15 cellular contexts compared by ENCODE assay signal in the genomic region with DNA sequence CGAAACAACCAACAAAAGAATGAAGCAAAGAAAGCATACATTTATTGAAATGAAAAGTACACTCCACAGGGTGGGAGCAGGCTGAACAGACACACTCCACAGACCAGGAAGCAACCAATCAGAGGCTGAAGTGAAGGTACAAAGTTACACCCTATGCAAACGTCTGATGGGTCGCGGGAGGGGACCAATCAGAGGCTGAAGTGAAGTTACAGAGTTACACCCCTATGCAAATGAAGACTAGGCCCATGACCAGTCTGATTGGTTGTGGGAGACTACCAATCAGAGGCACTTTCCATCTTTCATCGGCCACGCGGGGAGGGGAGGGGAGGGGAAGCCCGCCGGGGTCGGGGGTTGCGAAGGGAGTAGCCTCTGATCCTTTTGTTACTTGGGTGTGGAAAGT. TPM values are rescaled to one million over a fixed set of nuclear protein-coding genes. Genes with fewer than 3 reads are reported as not detected.
DNase-seq lines count a peak whose midpoint lies in the region; TF ChIP-seq lines count a peak whose summit lies in the region.
"Had no signal": no experiment of that assay in that cellular context is flagged by ENCODE, and none has a peak within 500 bp of the region (broad histone marks: within the 10 kb centered on the region; RNA-seq: fewer than 3 reads in every experiment).

No MANE protein-coding gene starts in this region.

- peak overlapping the region; percentile 71 for H3K4me3 Mint-ChIP-seq in type B pancreatic cell
- H3K4me3 Mint-ChIP-seq: activated CD8-positive, alpha-beta memory T cell treated with anti-CD3 and anti-CD28 coated beads, Interleukin-2, amount 10 ng/mL, durations not matched to agents 7 days and 5 days; activated naive CD8-positive, alpha-beta T cell treated with anti-CD3 and anti-CD28 coated beads, Interleukin-2, amount 10 ng/mL, durations not matched to agents 7 days and 5 days; B cell; stimulated activated memory B cell treated with anti-CD40 and anti-IgM and Interleukin-4, amounts not matched to agents 10 μg/mL and 1 μg/mL and 100 μg/mL, for 72 hours had no signal

- H4K20me1 ChIP-seq in GM23248 (ENCODE audit: insufficient read depth): no peaks in the 10 kb centered on the region

- TF ChIP-seq CTCF in cardiac muscle cell (IDR thresholded peaks at IDR 0.05; ENCODE audit: low read depth, low read length) (no peak), right atrium auricular region (IDR thresholded peaks at IDR 0.05) (no peak), type B pancreatic cell (conservative IDR thresholded peaks at IDR 0.05) (no peak)

- peak overlapping the region; percentile 18 for H3K4me3 ChIP-seq in cardiac muscle cell
- H3K4me3 ChIP-seq in right atrium auricular region: no peak overlapping the region
- H3K4me3 ChIP-seq in GM23248: no peak overlapping the region
- H3K4me3 ChIP-seq: colonic mucosa had no signal

- H3K4me2 ChIP-seq in GM23248 (ENCODE audit: unreplicated experiment): no peak overlapping the region

- H3K27me3 Mint-ChIP-seq in type B pancreatic cell: no peaks in the 10 kb centered on the region
- H3K27me3 Mint-ChIP-seq: activated CD8-positive, alpha-beta memory T cell treated with anti-CD3 and anti-CD28 coated beads, Interleukin-2, amount 10 ng/mL, durations not matched to agents 7 days and 5 days had no signal

- H3K36me3 ChIP-seq in cardiac muscle cell: no peaks in the 10 kb centered on the region
- no peaks in the 10 kb centered on the region for H3K36me3 ChIP-seq in right atrium auricular region
- no peaks in the 10 kb centered on the region for H3K36me3 ChIP-seq in GM23248 (ENCODE audit: low read depth)
- H3K36me3 ChIP-seq: colonic mucosa had no signal

- no peak overlapping the region for H3K27ac Mint-ChIP-seq in type B pancreatic cell
- H3K27ac Mint-ChIP-seq: activated CD8-positive, alpha-beta memory T cell treated with anti-CD3 and anti-CD28 coated beads, Interleukin-2, amount 10 ng/mL, durations not matched to agents 7 days and 5 days; activated naive CD8-positive, alpha-beta T cell treated with anti-CD3 and anti-CD28 coated beads, Interleukin-2, amount 10 ng/mL, durations not matched to agents 7 days and 5 days; B cell; stimulated activated memory B cell treated with anti-CD40 and anti-IgM and Interleukin-4, amounts not matched to agents 10 μg/mL and 1 μg/mL and 100 μg/mL, for 72 hours had no signal

- H3K27ac ChIP-seq in cardiac muscle cell (no peak overlapping the region), right atrium auricular region (no peak overlapping the region), GM23248 (no peak overlapping the region)
- H3K27ac ChIP-seq: colonic mucosa had no signal

- no peak overlapping the region for H3K9ac ChIP-seq in GM23248

- peaks cover 3% of the 10 kb centered on the region for H3K36me3 Mint-ChIP-seq in type B pancreatic cell
- H3K36me3 Mint-ChIP-seq: activated CD8-positive, alpha-beta memory T cell treated with anti-CD3 and anti-CD28 coated beads, Interleukin-2, amount 10 ng/mL, durations not matched to agents 7 days and 5 days; activated naive CD8-positive, alpha-beta T cell treated with anti-CD3 and anti-CD28 coated beads, Interleukin-2, amount 10 ng/mL, durations not matched to agents 7 days and 5 days; stimulated activated memory B cell treated with anti-CD40 and anti-IgM and Interleukin-4, amounts not matched to agents 10 μg/mL and 1 μg/mL and 100 μg/mL, for 72 hours had no signal

- DNase-seq in cardiac muscle cell (ENCODE audit: low read depth in 1 of 2, low spot score in 1 of 2): peak in 1 of 2 donors; percentile 73
- DNase-seq in right atrium auricular region (ENCODE audit: low spot score): no peak
- peak; percentile 22 for DNase-seq in SK-MEL-5 (ENCODE audit: low read depth, low spot score)
- DNase-seq in iPS DF 19.7 (ENCODE audit: low read depth, low spot score): peak; percentile 95
- DNase-seq in type B pancreatic cell (ENCODE audit: extremely low spot score, unreplicated experiment): no peak
- no peak for DNase-seq in GM23248
- DNase-seq in NCI-H345 treated with DMSO at 0.1 percent for 48 hours (lab: John Stamatoyannopoulos, UW; ENCODE audit: unreplicated experiment): no peak
- DNase-seq in NCI-H345 (lab: John Stamatoyannopoulos, UW): no peak
- DNase-seq: activated CD8-positive, alpha-beta memory T cell treated with anti-CD3 and anti-CD28 coated beads, Interleukin-2, amount 10 ng/mL, durations not matched to agents 7 days and 5 days; activated naive CD8-positive, alpha-beta T cell treated with anti-CD3 and anti-CD28 coated beads, Interleukin-2, amount 10 ng/mL, durations not matched to agents 7 days and 5 days; colonic mucosa; occipital lobe; stimulated activated CD4-positive, alpha-beta T cell treated with anti-CD3 and anti-CD28 coated beads, Interleukin-1b, Interleukin-23, amount 100 ng/mL, for 48 hours had no signal

- peaks cover 5% of the 10 kb centered on the region for H3K9me3 Mint-ChIP-seq in type B pancreatic cell
- H3K9me3 Mint-ChIP-seq: activated naive CD8-positive, alpha-beta T cell treated with anti-CD3 and anti-CD28 coated beads, Interleukin-2, amount 10 ng/mL, durations not matched to agents 7 days and 5 days; stimulated activated memory B cell treated with anti-CD40 and anti-IgM and Interleukin-4, amounts not matched to agents 10 μg/mL and 1 μg/mL and 100 μg/mL, for 72 hours had no signal

- no peaks in the 10 kb centered on the region for H3K79me2 ChIP-seq in GM23248 (ENCODE audit: insufficient read depth)

- no peaks in the 10 kb centered on the region for H3K9me2 ChIP-seq in GM23248 (ENCODE audit: insufficient read depth)

- H3K9me3 ChIP-seq in cardiac muscle cell (ENCODE audit: low read depth): no peaks in the 10 kb centered on the region
- no peaks in the 10 kb centered on the region for H3K9me3 ChIP-seq in right atrium auricular region
- H3K9me3 ChIP-seq in GM23248 (ENCODE audit: low read depth): no peaks in the 10 kb centered on the region
- H3K9me3 ChIP-seq: colonic mucosa had no signal

- no peaks in the 10 kb centered on the region for H3K27me3 ChIP-seq in cardiac muscle cell
- H3K27me3 ChIP-seq in right atrium auricular region: no peaks in the 10 kb centered on the region
- peaks cover 11% of the 10 kb centered on the region; the same call in 1 of the 2 replicates for H3K27me3 ChIP-seq in GM23248 (replicated peaks; ENCODE audit: insufficient read depth)
- H3K27me3 ChIP-seq: colonic mucosa had no signal

- no peaks in the 10 kb centered on the region for H3K4me1 Mint-ChIP-seq in type B pancreatic cell (ENCODE audit: unreplicated experiment)
- H3K4me1 Mint-ChIP-seq: activated CD8-positive, alpha-beta memory T cell treated with anti-CD3 and anti-CD28 coated beads, Interleukin-2, amount 10 ng/mL, durations not matched to agents 7 days and 5 days; activated naive CD8-positive, alpha-beta T cell treated with anti-CD3 and anti-CD28 coated beads, Interleukin-2, amount 10 ng/mL, durations not matched to agents 7 days and 5 days; B cell; stimulated activated memory B cell treated with anti-CD40 and anti-IgM and Interleukin-4, amounts not matched to agents 10 μg/mL and 1 μg/mL and 100 μg/mL, for 72 hours had no signal

- no peaks in the 10 kb centered on the region for H3F3A ChIP-seq in GM23248 (ENCODE audit: insufficient read depth)

- WGBS in GM23248 (ENCODE audit: low coverage in 1 of 2, low lambda C conversion rate in 2 of 2, missing lambda C conversion rate in 2 of 2), 2 experiments: 40 to 72% methylated on average over 4 to 11 of the region's 11 CpGs

- H2AFZ ChIP-seq in GM23248: no peak overlapping the region

- in situ Hi-C loops in SK-MEL-5 (cut with HindIII; ENCODE audit: low pct_unique_long_range_greater_than_20kb, low sequenced_read_pairs) (no loop called here), GM23248 (cut with MboI) (no loop called here)

- no peaks in the 10 kb centered on the region for H3K4me1 ChIP-seq in cardiac muscle cell (ENCODE audit: low read depth)
- no peaks in the 10 kb centered on the region for H3K4me1 ChIP-seq in right atrium auricular region
- no peaks in the 10 kb centered on the region for H3K4me1 ChIP-seq in GM23248 (ENCODE audit: insufficient read depth)
- H3K4me1 ChIP-seq: colonic mucosa had no signal

RNA-seq across cellular contexts. Expression of a gene that starts 12.4 kb away (rescaled TPM):
- total RNA-seq in cardiac muscle cell: 109 and 140 TPM in 2 replicates
- polyA plus RNA-seq in cardiac muscle cell: 104 and 124 TPM in 2 replicates
- total RNA-seq in right atrium auricular region: 10 to 100 TPM; 63.7 to 88.5 TPM
- total RNA-seq in SK-MEL-5 (2014; rRNA removed; shearing (Covaris generic)): 188 and 191 TPM in 2 replicates
- polyA plus RNA-seq in SK-MEL-5 (2015; cell fraction: cytosol; rRNA removed): 207 and 291 TPM in 2 replicates
- 51.7 and 52.7 TPM in 2 replicates for polyA plus RNA-seq in SK-MEL-5 (2015; cell fraction: nucleus; rRNA removed)
- total RNA-seq in type B pancreatic cell (ENCODE audit: low replicate concordance): 327 and 356 TPM in 2 replicates
- total RNA-seq in GM23248 (2014; rRNA removed; shearing (Covaris generic)): 59.3 and 66.9 TPM in 2 replicates
- polyA plus RNA-seq in GM23248 (2016; fragmentation: Nextera tagmentation; extraction: Ambion mirVana): 61.1 and 63.9 TPM in 2 replicates

RNA-seq across cellular contexts. Expression of a gene that starts 24.6 kb away (rescaled TPM):
- 19.2 and 28.6 TPM in 2 replicates for total RNA-seq in cardiac muscle cell
- polyA plus RNA-seq in cardiac muscle cell: 22.0 and 31.4 TPM in 2 replicates
- 10 to 100 TPM; 11.1 to 14.5 TPM for total RNA-seq in right atrium auricular region
- 7.6 and 9.0 TPM in 2 replicates for total RNA-seq in SK-MEL-5 (2014; rRNA removed; shearing (Covaris generic))
- polyA plus RNA-seq in SK-MEL-5 (2015; cell fraction: cytosol; rRNA removed): 13.7 and 14.0 TPM in 2 replicates
- polyA plus RNA-seq in SK-MEL-5 (2015; cell fraction: nucleus; rRNA removed): 5.6 and 32.5 TPM in 2 replicates
- 43.1 and 49.3 TPM in 2 replicates for total RNA-seq in type B pancreatic cell (ENCODE audit: low replicate concordance)
- 9.4 and 11.1 TPM in 2 replicates for total RNA-seq in GM23248 (2014; rRNA removed; shearing (Covaris generic))
- 14.9 and 15.0 TPM in 2 replicates for polyA plus RNA-seq in GM23248 (2016; fragmentation: Nextera tagmentation; extraction: Ambion mirVana)

Comparison
In these comparisons a context has a peak if more than half of its experiments do, and no peak if none do; other contexts are left out.
1. DNase-seq: peak in SK-MEL-5 (single experiment) and iPS DF 19.7 (single experiment); none in right atrium auricular region (single experiment), type B pancreatic cell (single experiment), GM23248 (single experiment), NCI-H345 treated with DMSO at 0.1 percent for 48 hours (single experiment) and NCI-H345 (single experiment).